Comparison of ENCODE assay signal across 8 cellular contexts in genomic region chr17:62965649-62966425, GRCh38. TPM values are rescaled to one million over a fixed set of nuclear protein-coding genes. Genes with fewer than 3 reads are reported as not detected.
DNase-seq lines count a peak whose midpoint lies in the region; ATAC-seq and TF ChIP-seq lines count a peak whose summit lies in the region.

TANC2 (plus strand) TSS chr17:62966235; CDS start chr17:63009560, 43,325 bp downstream.

- H4K20me1 ChIP-seq in neural progenitor cell (ENCODE audit: low read depth) = peaks cover 9% of the 10 kb centered on the region

- peak within 1 kb of the TSS; percentile 87 for H2AFZ ChIP-seq in neural progenitor cell (replicated peaks)

- H3K4me3 Mint-ChIP-seq in activated naive CD4-positive, alpha-beta T cell treated with anti-CD3 and anti-CD28 coated beads, Interleukin-2, amount 10 ng/mL, durations not matched to agents 7 days and 5 days = peak within 1 kb of the TSS; percentile 87
- H3K4me3 Mint-ChIP-seq in neural progenitor cell = peak within 1 kb of the TSS; percentile 92
- peak within 1 kb of the TSS; percentile 85 for H3K4me3 Mint-ChIP-seq in stimulated activated naive CD8-positive, alpha-beta T cell treated with anti-CD3 and anti-CD28 coated beads, Interleukin-15, Interleukin-2, amounts not matched to agents 100 ng/mL and 50 ng/mL, for 24 hours

- H3K9ac ChIP-seq in SK-N-MC (ENCODE audit: insufficient read length) = peak within 1 kb of the TSS; percentile 68
- H3K9ac ChIP-seq in neural progenitor cell = no peak within 1 kb of the TSS

- no peak for TF ChIP-seq CTCF in gastroesophageal sphincter (IDR thresholded peaks at IDR 0.05)
- no peak for TF ChIP-seq CTCF in neural progenitor cell (IDR thresholded peaks at IDR 0.05)

- WGBS in gastroesophageal sphincter (ENCODE audit: low coverage in 1 of 2), 2 donors = no CpG with 5 or more reads among the region's 82 CpGs

- no peak for TF ChIP-seq EP300 in gastroesophageal sphincter (IDR thresholded peaks at IDR 0.05)

- H3K27ac ChIP-seq in SK-N-MC = no peak within 1 kb of the TSS
- peak within 1 kb of the TSS; percentile 59 to 91 (median 90) for H3K27ac ChIP-seq in gastroesophageal sphincter
- no peak within 1 kb of the TSS for H3K27ac ChIP-seq in neural progenitor cell

- ATAC-seq in GM21447 (IDR thresholded peaks at IDR 0.05; ENCODE audit: unreplicated experiment) (peak; percentile 51), gastroesophageal sphincter (peak; percentile 92)

- H3K36me3 ChIP-seq in SK-N-MC (ENCODE audit: insufficient read depth, low read length) (no peaks in the 10 kb centered on the region), gastroesophageal sphincter (no peaks in the 10 kb centered on the region), neural progenitor cell (no peaks in the 10 kb centered on the region)

- no peaks in the 10 kb centered on the region for H3K9me3 Mint-ChIP-seq in activated naive CD4-positive, alpha-beta T cell treated with anti-CD3 and anti-CD28 coated beads, Interleukin-2, amount 10 ng/mL, durations not matched to agents 7 days and 5 days
- no peaks in the 10 kb centered on the region for H3K9me3 Mint-ChIP-seq in neural progenitor cell
- H3K9me3 Mint-ChIP-seq in stimulated activated naive CD8-positive, alpha-beta T cell treated with anti-CD3 and anti-CD28 coated beads, Interleukin-15, Interleukin-2, amounts not matched to agents 100 ng/mL and 50 ng/mL, for 24 hours = no peaks in the 10 kb centered on the region

- H3K79me2 ChIP-seq in neural progenitor cell (ENCODE audit: low read depth) = peaks cover 8% of the 10 kb centered on the region

- H3K4me2 ChIP-seq in neural progenitor cell = peak within 1 kb of the TSS; percentile 94

- peaks cover 27% of the 10 kb centered on the region for H3K4me1 Mint-ChIP-seq in activated naive CD4-positive, alpha-beta T cell treated with anti-CD3 and anti-CD28 coated beads, Interleukin-2, amount 10 ng/mL, durations not matched to agents 7 days and 5 days
- peaks cover 25% of the 10 kb centered on the region for H3K4me1 Mint-ChIP-seq in neural progenitor cell
- peaks cover 34% of the 10 kb centered on the region for H3K4me1 Mint-ChIP-seq in stimulated activated naive CD8-positive, alpha-beta T cell treated with anti-CD3 and anti-CD28 coated beads, Interleukin-15, Interleukin-2, amounts not matched to agents 100 ng/mL and 50 ng/mL, for 24 hours (ENCODE audit: low read depth)

- H3K27ac Mint-ChIP-seq in activated naive CD4-positive, alpha-beta T cell treated with anti-CD3 and anti-CD28 coated beads, Interleukin-2, amount 10 ng/mL, durations not matched to agents 7 days and 5 days = peak within 1 kb of the TSS; percentile 90
- peak within 1 kb of the TSS; percentile 75 for H3K27ac Mint-ChIP-seq in neural progenitor cell
- peak within 1 kb of the TSS; percentile 80 for H3K27ac Mint-ChIP-seq in stimulated activated naive CD8-positive, alpha-beta T cell treated with anti-CD3 and anti-CD28 coated beads, Interleukin-15, Interleukin-2, amounts not matched to agents 100 ng/mL and 50 ng/mL, for 24 hours

- CTCF ChIA-PET in activated naive CD4-positive, alpha-beta T cell treated with anti-CD3 and anti-CD28 coated beads, Interleukin-2, amount 10 ng/mL, durations not matched to agents 7 days and 5 days (lab: Charles Lee) = no interaction called here

- peak within 1 kb of the TSS; percentile 86 for H3K4me3 ChIP-seq in SK-N-MC
- H3K4me3 ChIP-seq in gastroesophageal sphincter = peak within 1 kb of the TSS; percentile 95 to 97
- H3K4me3 ChIP-seq in neural progenitor cell = peak within 1 kb of the TSS; percentile 88

- H3F3A ChIP-seq in neural progenitor cell (ENCODE audit: low read depth) = peaks cover 22% of the 10 kb centered on the region

- H3K36me3 Mint-ChIP-seq in activated naive CD4-positive, alpha-beta T cell treated with anti-CD3 and anti-CD28 coated beads, Interleukin-2, amount 10 ng/mL, durations not matched to agents 7 days and 5 days = no peaks in the 10 kb centered on the region
- no peaks in the 10 kb centered on the region for H3K36me3 Mint-ChIP-seq in neural progenitor cell
- no peaks in the 10 kb centered on the region for H3K36me3 Mint-ChIP-seq in stimulated activated naive CD8-positive, alpha-beta T cell treated with anti-CD3 and anti-CD28 coated beads, Interleukin-15, Interleukin-2, amounts not matched to agents 100 ng/mL and 50 ng/mL, for 24 hours (ENCODE audit: low read depth)

- DNase-seq in CD1c-positive myeloid dendritic cell (ENCODE audit: extremely low spot score) (peak; percentile 82), LoVo (ENCODE audit: low spot score) (peak; percentile 57), SK-N-MC (ENCODE audit: low read depth, low spot score) (no peak), neural progenitor cell (ENCODE audit: low spot score) (peak; percentile 90)
- DNase-seq in activated naive CD4-positive, alpha-beta T cell treated with anti-CD3 and anti-CD28 coated beads, Interleukin-2, amount 10 ng/mL, durations not matched to agents 7 days and 5 days = peak; percentile 84

- H3K27me3 Mint-ChIP-seq in activated naive CD4-positive, alpha-beta T cell treated with anti-CD3 and anti-CD28 coated beads, Interleukin-2, amount 10 ng/mL, durations not matched to agents 7 days and 5 days = peaks cover 57% of the 10 kb centered on the region
- peaks cover 10% of the 10 kb centered on the region for H3K27me3 Mint-ChIP-seq in neural progenitor cell (ENCODE audit: insufficient read depth, low read depth)
- H3K27me3 Mint-ChIP-seq in stimulated activated naive CD8-positive, alpha-beta T cell treated with anti-CD3 and anti-CD28 coated beads, Interleukin-15, Interleukin-2, amounts not matched to agents 100 ng/mL and 50 ng/mL, for 24 hours = peaks cover 38% of the 10 kb centered on the region

- H3K4me1 ChIP-seq in gastroesophageal sphincter (peaks cover 0 to 28% (median 3%) of the 10 kb centered on the region in 3 donors), neural progenitor cell (peaks cover 15% of the 10 kb centered on the region)

- no peaks in the 10 kb centered on the region for H3K9me3 ChIP-seq in SK-N-MC (ENCODE audit: low read depth, low read length)
- H3K9me3 ChIP-seq in gastroesophageal sphincter = no peaks in the 10 kb centered on the region
- H3K9me3 ChIP-seq in neural progenitor cell (ENCODE audit: low read depth) = no peaks in the 10 kb centered on the region

- H3K27me3 ChIP-seq in gastroesophageal sphincter = no peaks in the 10 kb centered on the region
- peaks cover 28% of the 10 kb centered on the region for H3K27me3 ChIP-seq in neural progenitor cell

- TF ChIP-seq POLR2A in gastroesophageal sphincter (IDR thresholded peaks at IDR 0.05) = peak; percentile 11 to 24

RNA-seq across cellular contexts. Expression of gene TANC2, which starts in this region (rescaled TPM):
- total RNA-seq in gastroesophageal sphincter (10 to 100 TPM in 3 of 4 donors, 1 to 10 TPM in 1; 6.4 to 50.9 (median 20.1) TPM), neural progenitor cell (ENCODE audit: low replicate concordance) (6.0 and 8.3 TPM in 2 replicates)

Comparison
In these comparisons a context has a peak if more than half of its experiments do, and no peak if none do; other contexts are left out.
1. H3K27ac ChIP-seq: peak in gastroesophageal sphincter (4 of 4); none in SK-N-MC (single experiment) and neural progenitor cell (single experiment).
2. Peak in every context shown above with its lines, with median percentiles within 50 percentile points of each other: H3K4me3 ChIP-seq, H3K27ac Mint-ChIP-seq and H3K4me3 Mint-ChIP-seq.